ENCODE assay signal across 9 cellular contexts in the genomic region with DNA sequence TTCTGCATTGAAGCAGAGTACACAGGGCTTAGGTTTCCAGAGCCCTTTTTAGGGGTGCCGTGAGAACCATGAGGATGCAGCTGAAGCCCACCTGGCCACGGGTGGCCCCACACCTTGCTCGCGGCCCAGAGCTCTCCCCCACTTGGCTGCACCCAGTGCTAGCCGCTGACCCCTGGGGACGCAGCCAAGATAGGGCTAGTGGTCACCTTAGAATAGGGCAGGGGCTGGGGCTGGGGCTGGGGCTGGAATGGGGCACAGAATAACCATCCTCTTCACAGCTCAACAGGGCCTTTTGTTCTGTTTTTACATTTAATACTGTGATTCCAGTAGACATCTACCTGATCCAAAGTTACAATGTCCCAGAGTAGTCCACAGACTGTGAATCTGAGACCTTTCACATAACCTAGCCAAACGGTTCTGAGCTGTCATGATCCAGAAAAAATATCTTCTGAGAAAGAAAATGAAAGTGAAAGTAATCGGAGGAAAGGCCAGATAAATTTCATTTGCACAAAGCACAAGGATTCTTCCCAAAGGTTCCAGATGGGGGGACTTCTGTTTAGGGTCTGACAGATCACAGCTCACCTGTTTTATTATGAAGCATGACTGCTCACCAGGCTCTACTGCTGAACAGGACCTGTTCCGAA.
DNase-seq lines count a peak whose midpoint lies in the region; ATAC-seq, FAIRE-seq and TF ChIP-seq lines count a peak whose summit lies in the region.
"Had no signal": no experiment of that assay in that cellular context is flagged by ENCODE, and none has a peak within 500 bp of the region (broad histone marks: within the 10 kb centered on the region; RNA-seq: fewer than 3 reads in every experiment).

No MANE protein-coding gene starts in this region.

- no TSS peak for BruUV-seq in PC-9 (replicated peaks; lab: Mats Ljungman, UMichigan)

- ATAC-seq in heart left ventricle (no peak), HG02884 (IDR thresholded peaks at IDR 0.05; ENCODE audit: unreplicated experiment) (no peak)

- H3F3A ChIP-seq in PC-9 (ENCODE audit: insufficient read depth, low read depth) = no peaks in the 10 kb centered on the region

- no peak for TF ChIP-seq POLR2A in heart left ventricle (IDR thresholded peaks at IDR 0.05)

- peak overlapping the region; percentile 69 for H2AFZ ChIP-seq in PC-9

- H3K27me3 Mint-ChIP-seq in T-helper 2 cell treated with Interferon-gamma antibody and Interleukin-4, amounts not matched to agents 5 μg/mL and 100 μg/mL, for 36 hours (ENCODE audit: low read depth) = no peaks in the 10 kb centered on the region

- WGBS in heart left ventricle, 4 donors = 77 to 82% (median 81%) methylated on average over 8 to 9 of the region's 9 CpGs
- 69 to 76% (median 71%) methylated on average over 9 of the region's 9 CpGs for WGBS in small intestine, 3 donors

- no peaks in the 10 kb centered on the region for H3K36me3 Mint-ChIP-seq in T-helper 2 cell treated with Interferon-gamma antibody and Interleukin-4, amounts not matched to agents 5 μg/mL and 100 μg/mL, for 36 hours (ENCODE audit: low read depth)

- H3K36me3 ChIP-seq in PC-9 (ENCODE audit: low read depth) (no peaks in the 10 kb centered on the region), heart left ventricle (no peaks in the 10 kb centered on the region), small intestine (ENCODE audit: control insufficient read depth in 2 of 2, insufficient read depth in 2 of 2, low read length in 2 of 2) (no peaks in the 10 kb centered on the region)

- H3K9me3 Mint-ChIP-seq in T-helper 2 cell treated with Interferon-gamma antibody and Interleukin-4, amounts not matched to agents 5 μg/mL and 100 μg/mL, for 36 hours = peaks cover 4% of the 10 kb centered on the region

- H3K27me3 ChIP-seq in PC-9 (ENCODE audit: insufficient read depth, low read depth) = peaks cover 15% of the 10 kb centered on the region
- peaks cover 0 to 8% (median 0%) of the 10 kb centered on the region in 9 donors for H3K27me3 ChIP-seq in heart left ventricle
- H3K27me3 ChIP-seq in small intestine (ENCODE audit: control insufficient read depth in 2 of 2, insufficient read depth in 2 of 2, low read length in 2 of 2) = no peaks in the 10 kb centered on the region

- peak overlapping the region; percentile 75 for H3K4me2 ChIP-seq in PC-9

- no peaks in the 10 kb centered on the region for H4K20me1 ChIP-seq in PC-9 (ENCODE audit: insufficient read depth)

- H3K4me1 ChIP-seq in PC-9 (replicated peaks; ENCODE audit: insufficient read depth) (no peaks in the 10 kb centered on the region), heart left ventricle (peaks cover 0 to 2% (median 0%) of the 10 kb centered on the region in 12 donors), small intestine (ENCODE audit: control insufficient read depth in 2 of 2, insufficient read depth in 1 of 2, low read depth in 1 of 2, low read length in 1 of 2) (no peaks in the 10 kb centered on the region)

- peak overlapping the region; percentile 48; the same call in 1 of the 2 replicates for H3K4me3 ChIP-seq in PC-9
- H3K4me3 ChIP-seq in heart left ventricle = peak overlapping the region in 8 of 12 donors; percentile 4 to 49 (median 34)
- no peak overlapping the region for H3K4me3 ChIP-seq in small intestine (ENCODE audit: low read depth in 1 of 2, low read length in 2 of 2)

- no peaks in the 10 kb centered on the region for H3K4me1 Mint-ChIP-seq in T-helper 2 cell treated with Interferon-gamma antibody and Interleukin-4, amounts not matched to agents 5 μg/mL and 100 μg/mL, for 36 hours (ENCODE audit: low read depth)

- DNase-seq in T-helper 2 cell treated with Interferon-gamma antibody and Interleukin-4, amounts not matched to agents 5 μg/mL and 100 μg/mL, for 36 hours (ENCODE audit: low spot score) = no peak
- no peak for DNase-seq in T-helper 2 cell
- no peak for DNase-seq in PC-9
- no peak for DNase-seq in heart left ventricle
- DNase-seq in small intestine = peak; percentile 39
- no peak for DNase-seq in glomerular visceral epithelial cell (ENCODE audit: extremely low spot score)
- DNase-seq in caudate nucleus (lab: John Stamatoyannopoulos, UW) = no peak
- DNase-seq: anterior cingulate cortex had no signal

- no peak for TF ChIP-seq CTCF in PC-9 (conservative IDR thresholded peaks at IDR 0.05)
- TF ChIP-seq CTCF in heart left ventricle (IDR thresholded peaks at IDR 0.05) = no peak

- peak overlapping the region; percentile 43 for H3K4me3 Mint-ChIP-seq in T-helper 2 cell treated with Interferon-gamma antibody and Interleukin-4, amounts not matched to agents 5 μg/mL and 100 μg/mL, for 36 hours

- no peaks in the 10 kb centered on the region for H3K9me3 ChIP-seq in PC-9 (ENCODE audit: insufficient read depth, low read depth)
- H3K9me3 ChIP-seq in heart left ventricle = no peaks in the 10 kb centered on the region
- H3K9me3 ChIP-seq in small intestine (ENCODE audit: control insufficient read depth, low read depth) = no peaks in the 10 kb centered on the region

- no peak for FAIRE-seq in small intestine (lab: Jason Lieb, UNC)

- H3K27ac Mint-ChIP-seq in T-helper 2 cell treated with Interferon-gamma antibody and Interleukin-4, amounts not matched to agents 5 μg/mL and 100 μg/mL, for 36 hours = peak overlapping the region; percentile 31

- POLR2A ChIA-PET in PC-9 (lab: Charles Lee; ENCODE audit: unreplicated experiment) = no interaction called here

- intact Hi-C loops in PC-9 (cut with micrococcal nuclease; ENCODE audit: unreplicated experiment) = no loop called here
- intact Hi-C loops in heart left ventricle (cut with DNase I) = no loop called here

- CTCF ChIA-PET in PC-9 (lab: Charles Lee) = no interaction called here

- H3K27ac ChIP-seq in PC-9 = no peak overlapping the region
- H3K27ac ChIP-seq in heart left ventricle = peak overlapping the region in 2 of 12 donors; percentile 31 to 34
- H3K27ac ChIP-seq in small intestine (ENCODE audit: low read depth in 1 of 2, low read length in 1 of 2) = no peak overlapping the region
- H3K27ac ChIP-seq in caudate nucleus (ENCODE audit: low read depth, low read length) = no peak overlapping the region

- no peaks in the 10 kb centered on the region for H3K9me2 ChIP-seq in PC-9 (ENCODE audit: insufficient read depth)

- no peaks in the 10 kb centered on the region for H3K79me2 ChIP-seq in PC-9 (ENCODE audit: low read depth)

Comparison
In these comparisons a context has a peak if more than half of its experiments do, and no peak if none do; other contexts are left out.
1. H3K4me3 ChIP-seq: peak in PC-9 (single experiment) and heart left ventricle (8 of 12); none in small intestine (0 of 2).